ENCODE assay signal across 8 cellular contexts in genomic region chr12:88035271-88035906, GRCh38.
DNase-seq lines count a peak whose midpoint lies in the region; ATAC-seq and TF ChIP-seq lines count a peak whose summit lies in the region.

No MANE protein-coding gene starts in this region.

- H3K79me2 ChIP-seq in OCI-LY3 (ENCODE audit: low read length), result peaks cover 51% of the 10 kb centered on the region

- H3K4me1 ChIP-seq in OCI-LY3 (ENCODE audit: low read length) (peaks cover 19% of the 10 kb centered on the region; the same call in 1 of the 2 replicates), mucosa of rectum (ENCODE audit: control insufficient read depth in 2 of 2, insufficient read depth in 2 of 2, low read length in 2 of 2) (peaks cover 5% of the 10 kb centered on the region in 2 donors)

- H4K20me1 ChIP-seq in OCI-LY3 (ENCODE audit: insufficient read depth, low read length), result peaks cover 20% of the 10 kb centered on the region

- H3K27me3 ChIP-seq in OCI-LY3 (ENCODE audit: low read depth, low read length) (no peaks in the 10 kb centered on the region), mucosa of rectum (ENCODE audit: control insufficient read depth in 2 of 2, insufficient read depth in 2 of 2, low read length in 2 of 2) (no peaks in the 10 kb centered on the region)

- H3K27ac ChIP-seq in OCI-LY3 (ENCODE audit: low read length) (peak overlapping the region; percentile 37), mucosa of rectum (ENCODE audit: low read depth in 2 of 2, low read length in 2 of 2) (peak overlapping the region; percentile 75 to 77)

- DNase-seq in DMS 273 treated with DMSO at 0.1 percent for 48 hours (lab: John Stamatoyannopoulos, UW), result peak; percentile 71
- DNase-seq in HuH-7.5 (ENCODE audit: low spot score), result peak; percentile 65
- peak; percentile 85 for DNase-seq in activated T-cell treated with anti-CD3 and anti-CD28 coated beads for 24 hours (ENCODE audit: low read depth)
- peak; percentile 90 to 92 for DNase-seq in erythroblast (lab: John Stamatoyannopoulos, UW)
- DNase-seq in stimulated activated CD8-positive, alpha-beta memory T cell treated with anti-CD3 and anti-CD28 coated beads, Interleukin-4, amount 100 ng/mL, for 4 hours (ENCODE audit: low read depth in 2 of 2, low spot score in 1 of 2), result peak; percentile 70 to 79

- TF ChIP-seq POLR2A in erythroblast (IDR thresholded peaks at IDR 0.05; ENCODE audit: low read length), result peak; percentile 89

- H3K9me3 ChIP-seq in OCI-LY3 (ENCODE audit: insufficient read depth, low read length), result no peaks in the 10 kb centered on the region
- H3K9me3 ChIP-seq in mucosa of rectum (ENCODE audit: control insufficient read depth in 2 of 2, low read length in 2 of 2), result no peaks in the 10 kb centered on the region

- H3K9ac ChIP-seq in OCI-LY3 (ENCODE audit: low read length) (peak overlapping the region; percentile 88), mucosa of rectum (ENCODE audit: low read depth in 1 of 2, low read length in 2 of 2) (peak overlapping the region; percentile 52 to 70)

- H3K4me2 ChIP-seq in OCI-LY3 (ENCODE audit: low read length), result peak overlapping the region; percentile 82

- H3K4me3 ChIP-seq in OCI-LY3 (ENCODE audit: low read length) (peak overlapping the region; percentile 87), mucosa of rectum (ENCODE audit: low read length in 2 of 2) (peak overlapping the region; percentile 75 to 91)

- ATAC-seq in GM21528 (IDR thresholded peaks at IDR 0.05; ENCODE audit: low FRiP score, unreplicated experiment), result peak; percentile 100

- peak overlapping the region; percentile 97 for H2AFZ ChIP-seq in OCI-LY3 (ENCODE audit: low read depth, low read length)

- TF ChIP-seq CTCF in OCI-LY3 (IDR thresholded peaks at IDR 0.05; ENCODE audit: low read depth, low read length), result no peak

- peaks cover 9% of the 10 kb centered on the region for H3K36me3 ChIP-seq in OCI-LY3 (replicated peaks; ENCODE audit: low read depth, low read length)
- H3K36me3 ChIP-seq in mucosa of rectum (ENCODE audit: control insufficient read depth in 2 of 2, insufficient read depth in 2 of 2, low read length in 2 of 2), result no peaks in the 10 kb centered on the region

Comparison
In these comparisons a context has a peak if more than half of its experiments do, and no peak if none do; other contexts are left out.
1. Peak in every context shown above with its lines: DNase-seq, ATAC-seq, H3K4me3 ChIP-seq and H3K27ac ChIP-seq.